In genomic region chr15:26744894-26745293, GRCh38 we compare ENCODE assay signal across 1 cellular context.
TF ChIP-seq lines count a peak whose summit lies in the region.

No MANE protein-coding gene starts in this region.

TF ChIP-seq in H1, 55 proteins besides CTCF, POLR2A, EP300 and RAD21:
- TF ChIP-seq CHD2 (IDR thresholded peaks at IDR 0.05; ENCODE audit: low read length) (peak; percentile 78), TAF1 (IDR thresholded peaks at IDR 0.05; ENCODE audit: low read depth, low read length) (no peak), JUN (IDR thresholded peaks at IDR 0.05; ENCODE audit: low read depth, low read length) (no peak)
TF ChIP-seq in H1: peak in this region for 1.
